Comparison of ENCODE assay signal across 22 cellular contexts in the genomic region with DNA sequence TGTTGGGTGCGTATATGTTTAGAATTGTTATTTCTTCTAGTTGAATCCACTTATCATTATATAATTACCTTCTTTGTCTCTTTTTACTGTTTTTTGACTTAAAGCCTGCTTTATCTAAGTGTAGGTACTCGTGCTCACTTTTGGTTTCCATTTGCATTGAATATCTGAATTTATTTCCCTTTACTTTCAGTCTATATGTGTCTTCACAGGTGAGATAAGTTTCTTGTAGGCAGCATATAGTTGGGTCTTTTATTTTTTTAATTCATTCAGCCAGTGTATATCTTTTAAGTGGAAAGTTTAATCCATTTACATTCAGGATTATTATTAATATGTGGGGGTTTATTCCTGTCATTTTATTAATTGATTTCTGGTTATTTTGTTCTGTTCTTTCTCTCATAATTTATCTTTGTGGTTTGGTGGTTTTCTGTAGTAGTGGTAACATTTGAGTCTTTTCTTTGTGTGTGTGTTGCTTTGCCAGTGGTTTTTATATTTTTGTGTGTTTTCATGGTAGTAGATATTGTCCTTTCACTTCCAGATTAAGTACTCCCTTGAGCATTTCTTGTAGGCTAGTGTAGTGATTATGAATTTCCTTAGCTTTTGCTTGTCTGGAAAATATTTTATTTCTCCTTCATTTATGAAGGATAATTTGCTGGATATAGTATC. TPM values are rescaled to one million over a fixed set of nuclear protein-coding genes. Genes with fewer than 3 reads are reported as not detected.
DNase-seq lines count a peak whose midpoint lies in the region; ATAC-seq and TF ChIP-seq lines count a peak whose summit lies in the region.
"Had no signal": no experiment of that assay in that cellular context is flagged by ENCODE, and none has a peak within 500 bp of the region (broad histone marks: within the 10 kb centered on the region; RNA-seq: fewer than 3 reads in every experiment).

No MANE protein-coding gene starts in this region.

- H3K36me3 Mint-ChIP-seq in Calu3 (ENCODE audit: insufficient read depth, unreplicated experiment), result no peaks in the 10 kb centered on the region
- peaks cover 10% of the 10 kb centered on the region for H3K36me3 Mint-ChIP-seq in activated CD4-positive, alpha-beta memory T cell treated with anti-CD3 and anti-CD28 coated beads for 36 hours
- peaks cover 7% of the 10 kb centered on the region for H3K36me3 Mint-ChIP-seq in effector memory CD8-positive, alpha-beta T cell (ENCODE audit: insufficient read depth)

- no peak overlapping the region for H3K4me3 Mint-ChIP-seq in Calu3 (ENCODE audit: low read depth, unreplicated experiment)
- H3K4me3 Mint-ChIP-seq in activated CD4-positive, alpha-beta memory T cell treated with anti-CD3 and anti-CD28 coated beads for 36 hours, result peak overlapping the region; percentile 29
- H3K4me3 Mint-ChIP-seq in effector memory CD8-positive, alpha-beta T cell, result peak overlapping the region; percentile 17 to 68
- H3K4me3 Mint-ChIP-seq: memory B cell, nephron had no signal

- POLR2A ChIA-PET in activated CD4-positive, alpha-beta memory T cell treated with anti-CD3 and anti-CD28 coated beads for 36 hours (lab: Charles Lee), result no interaction called here

- intact Hi-C loops in Calu3 (cut with micrococcal nuclease; ENCODE audit: unreplicated experiment), result no loop called here
- intact Hi-C loops in activated CD4-positive, alpha-beta memory T cell treated with anti-CD3 and anti-CD28 coated beads for 36 hours (cut with micrococcal nuclease), result loop anchor here (5.0 kb wide), 2 partner anchors 32 to 77 kb away; no protein-coding TSS in a partner anchor
- intact Hi-C loops in Right ventricle myocardium inferior (cut with DNase I), result no loop called here

- ATAC-seq in GM18868 (IDR thresholded peaks at IDR 0.05; ENCODE audit: unreplicated experiment) (peak; percentile 51), GM21723 (IDR thresholded peaks at IDR 0.05; ENCODE audit: unreplicated experiment) (no peak), GM19463 (IDR thresholded peaks at IDR 0.05; ENCODE audit: unreplicated experiment) (no peak), Right ventricle myocardium inferior (no peak)
- ATAC-seq in effector memory CD8-positive, alpha-beta T cell (replicated peaks), result no peak
- ATAC-seq: HCT116 had no signal

- no TSS peak for BruUV-seq in Calu3 (replicated peaks; lab: Mats Ljungman, UMichigan)

- no peaks in the 10 kb centered on the region for H3K27me3 Mint-ChIP-seq in Calu3 (ENCODE audit: unreplicated experiment)
- H3K27me3 Mint-ChIP-seq in activated CD4-positive, alpha-beta memory T cell treated with anti-CD3 and anti-CD28 coated beads for 36 hours, result no peaks in the 10 kb centered on the region
- no peaks in the 10 kb centered on the region for H3K27me3 Mint-ChIP-seq in effector memory CD8-positive, alpha-beta T cell
- H3K27me3 Mint-ChIP-seq: memory B cell had no signal

- CTCF ChIA-PET in Calu3 (lab: Charles Lee), result no interaction called here
- CTCF ChIA-PET in activated CD4-positive, alpha-beta memory T cell treated with anti-CD3 and anti-CD28 coated beads for 36 hours (lab: Charles Lee), result no interaction called here

- H3K27ac Mint-ChIP-seq in Calu3 (ENCODE audit: unreplicated experiment), result peak overlapping the region; percentile 12
- H3K27ac Mint-ChIP-seq in activated CD4-positive, alpha-beta memory T cell treated with anti-CD3 and anti-CD28 coated beads for 36 hours, result peak overlapping the region; percentile 64
- peak overlapping the region in 1 of 2 donors; percentile 81 for H3K27ac Mint-ChIP-seq in effector memory CD8-positive, alpha-beta T cell
- H3K27ac Mint-ChIP-seq: memory B cell, nephron had no signal

- peaks cover 63% of the 10 kb centered on the region for H3K4me1 Mint-ChIP-seq in Calu3 (ENCODE audit: low read depth, unreplicated experiment)
- peaks cover 85% of the 10 kb centered on the region for H3K4me1 Mint-ChIP-seq in activated CD4-positive, alpha-beta memory T cell treated with anti-CD3 and anti-CD28 coated beads for 36 hours (ENCODE audit: low read depth)
- peaks cover 55 to 83% of the 10 kb centered on the region in 2 donors for H3K4me1 Mint-ChIP-seq in effector memory CD8-positive, alpha-beta T cell (ENCODE audit: low read depth in 2 of 2)

- H3K9me3 Mint-ChIP-seq in Calu3 (ENCODE audit: low read depth, unreplicated experiment), result no peaks in the 10 kb centered on the region
- H3K9me3 Mint-ChIP-seq in activated CD4-positive, alpha-beta memory T cell treated with anti-CD3 and anti-CD28 coated beads for 36 hours, result peaks cover 18% of the 10 kb centered on the region
- peaks cover 2 to 8% of the 10 kb centered on the region in 2 donors for H3K9me3 Mint-ChIP-seq in effector memory CD8-positive, alpha-beta T cell

- DNase-seq in Calu3, result no peak
- DNase-seq in activated CD4-positive, alpha-beta memory T cell treated with anti-CD3 and anti-CD28 coated beads for 36 hours, result no peak
- DNase-seq in effector memory CD8-positive, alpha-beta T cell, result no peak
- no peak for DNase-seq in Right ventricle myocardium inferior (ENCODE audit: missing footprints)
- DNase-seq: activated CD8-positive, alpha-beta memory T cell treated with anti-CD3 and anti-CD28 coated beads, Interleukin-2, amount 50 U/mL, for 4 hours; adrenal gland; AML-193; dermis blood vessel endothelial cell; erythroblast; kidney glomerular epithelial cell; NCI-H1436; NCI-H69; SHP77; sigmoid colon; stimulated activated naive CD4-positive, alpha-beta T cell; transverse colon had no signal

- TF ChIP-seq CTCF in Calu3 (IDR thresholded peaks at IDR 0.05; ENCODE audit: unreplicated experiment), result no peak

RNA-seq across cellular contexts. Expression of a gene that starts 27.3 kb away (rescaled TPM):
- 138 and 202 TPM in 2 replicates for total RNA-seq in Calu3 (2022)
- 100 to 1,000 TPM; 115 to 117 TPM for total RNA-seq in activated CD4-positive, alpha-beta memory T cell treated with anti-CD3 and anti-CD28 coated beads for 36 hours
- total RNA-seq in Right ventricle myocardium inferior, result 98.6 TPM
